1 cellular context compared by ENCODE assay signal in genomic region chr3:42804831-42805821, GRCh38.
A peak's percentile ranks its signal among the peaks of the same experiment; 100 is the strongest.
TF ChIP-seq lines count a peak whose summit lies in the region.

No MANE protein-coding gene starts in this region.

TF ChIP-seq in HepG2, 621 proteins besides CTCF, POLR2A, EP300 and RAD21 (continued from another document and continues in another):
- TF ChIP-seq REST (IDR thresholded peaks at IDR 0.05; ENCODE audit: borderline replicate concordance in 1 of 2, low read depth in 1 of 2, low read length in 2 of 2) (peak in 1 of 2 experiments; percentile 62; a peak in 1 of 4 replicates), ZNF503 (CRISPR knock-in tag; IDR thresholded peaks at IDR 0.05) (no peak; the same call in 1 of the 2 replicates), CBX5 (CRISPR knock-in tag; IDR thresholded peaks at IDR 0.05; ENCODE audit: borderline replicate concordance) (no peak), ZNF18 (CRISPR knock-in tag; IDR thresholded peaks at IDR 0.05; ENCODE audit: insufficient replicate concordance) (no peak), ZSCAN12 (CRISPR knock-in tag; IDR thresholded peaks at IDR 0.05) (no peak), ZNF275 (CRISPR knock-in tag; IDR thresholded peaks at IDR 0.05; ENCODE audit: borderline replicate concordance) (peak; percentile 18; the same call in 1 of the 2 replicates), ZEB1 (IDR thresholded peaks at IDR 0.05; ENCODE audit: insufficient replicate concordance, low read depth) (no peak), SP5 (CRISPR knock-in tag; IDR thresholded peaks at IDR 0.05; ENCODE audit: borderline replicate concordance, low read depth) (no peak), CREM (IDR thresholded peaks at IDR 0.05) (no peak), CREM (CRISPR knock-in tag; IDR thresholded peaks at IDR 0.05) (no peak), ZNF318 (CRISPR knock-in tag; IDR thresholded peaks at IDR 0.05) (no peak), NFKBIZ (CRISPR knock-in tag; IDR thresholded peaks at IDR 0.05) (no peak), ZNF749 (CRISPR knock-in tag; IDR thresholded peaks at IDR 0.05; ENCODE audit: borderline replicate concordance) (no peak), IKZF1 (IDR thresholded peaks at IDR 0.05) (no peak), MED13 (CRISPR knock-in tag; IDR thresholded peaks at IDR 0.05) (no peak), NFRKB (IDR thresholded peaks at IDR 0.05) (no peak), PATZ1 (CRISPR knock-in tag; IDR thresholded peaks at IDR 0.05) (no peak), ZSCAN25 (CRISPR knock-in tag; IDR thresholded peaks at IDR 0.05) (no peak), ZBTB46 (CRISPR knock-in tag; IDR thresholded peaks at IDR 0.05; ENCODE audit: borderline replicate concordance) (no peak), ARNT2 (CRISPR knock-in tag; IDR thresholded peaks at IDR 0.05; ENCODE audit: low read depth) (peak; percentile 29; the same call in 1 of the 2 replicates), CREBL2 (CRISPR knock-in tag; IDR thresholded peaks at IDR 0.05; ENCODE audit: borderline replicate concordance) (no peak), DPF2 (CRISPR knock-in tag; IDR thresholded peaks at IDR 0.05; ENCODE audit: borderline replicate concordance, low read depth) (no peak), ZNF83 (CRISPR knock-in tag; IDR thresholded peaks at IDR 0.05; ENCODE audit: borderline replicate concordance) (no peak), HNF1A (IDR thresholded peaks at IDR 0.05; ENCODE audit: low read depth) (no peak), HNF1A (CRISPR knock-in tag; IDR thresholded peaks at IDR 0.05; ENCODE audit: borderline replicate concordance) (no peak; the same call in 1 of the 2 replicates)
